8 cellular contexts compared by ENCODE assay signal in the genomic region with DNA sequence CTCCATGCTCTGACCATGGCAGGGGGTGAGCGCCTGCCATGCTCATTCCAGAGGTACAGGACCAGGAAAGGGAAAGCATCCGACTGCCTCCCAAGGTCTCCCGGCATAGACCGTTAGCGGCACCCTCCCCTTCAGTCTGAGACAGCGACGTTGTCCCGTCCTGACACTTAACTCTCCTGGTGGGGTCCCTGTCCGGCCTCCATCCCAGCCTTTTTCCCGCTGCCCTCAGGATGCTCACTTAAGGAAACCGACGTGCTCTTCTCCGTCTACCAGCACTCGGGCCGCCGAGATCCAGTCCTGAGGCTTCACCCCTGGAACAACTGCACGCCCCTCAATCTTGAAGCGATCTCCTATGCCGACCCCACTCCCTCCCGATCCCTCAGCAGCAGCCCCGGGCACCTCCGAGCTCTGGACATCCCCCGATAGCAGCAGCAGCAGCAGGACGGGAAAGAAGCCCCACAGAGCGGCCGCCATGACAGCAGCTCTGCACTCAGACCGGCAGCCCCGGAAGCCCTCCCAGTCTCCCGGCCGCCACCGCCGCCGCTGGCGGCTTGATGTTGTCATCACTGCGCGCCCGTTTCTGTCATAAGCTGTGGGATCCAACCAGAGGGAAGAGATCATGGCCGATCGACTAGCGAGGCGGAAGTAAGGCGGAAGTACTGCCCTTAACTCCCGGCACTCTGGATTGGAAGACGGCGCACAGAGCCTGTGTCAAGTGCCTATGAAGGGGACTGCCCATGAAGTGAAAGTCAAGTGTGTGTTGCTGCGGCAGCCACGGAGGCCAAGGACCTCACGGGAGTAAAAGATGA. TPM values are rescaled to one million over a fixed set of nuclear protein-coding genes. Genes with fewer than 3 reads are reported as not detected.
DNase-seq lines count a peak whose midpoint lies in the region; ATAC-seq, FAIRE-seq and TF ChIP-seq lines count a peak whose summit lies in the region.

TSS of gene EMC7 (minus strand) at position 497 of the 809 bp plus-strand sequence. CDS start at position 474, 23 bp downstream.
TSS of gene PGBD4 (plus strand) at position 718 of the 809 bp plus-strand sequence. CDS start 449 bp downstream, outside the sequence.

- WGBS in ovary, 3 donors: 0 to 2% (median 0%) methylated on average over 45 to 48 of the region's 48 CpGs
- 0 to 2% methylated on average over 29 to 33 of the region's 48 CpGs for WGBS in thyroid gland, 2 donors

- FAIRE-seq in GM12891 (lab: Jason Lieb, UNC): peak; percentile 98

- TF ChIP-seq CTCF in ovary (IDR thresholded peaks at IDR 0.05): no peak
- peak in 1 of 6 experiments; percentile 32 for TF ChIP-seq CTCF in thyroid gland (IDR thresholded peaks at IDR 0.05)

- no peaks in the 10 kb centered on the region for H3K9me3 ChIP-seq in adipocyte (ENCODE audit: control insufficient read depth, low read length)
- no peaks in the 10 kb centered on the region for H3K9me3 ChIP-seq in ovary
- H3K9me3 ChIP-seq in thyroid gland: no peaks in the 10 kb centered on the region

- H3K4me3 ChIP-seq in adipocyte (ENCODE audit: low read length): peak within 1 kb of the TSS; percentile 93
- peak within 1 kb of the TSS; percentile 87 for H3K4me3 ChIP-seq in ovary
- peak within 1 kb of the TSS; percentile 74 to 87 (median 76) for H3K4me3 ChIP-seq in thyroid gland (replicated peaks in 1 of 3)

- H3K4me1 ChIP-seq in adipocyte (ENCODE audit: control insufficient read depth, insufficient read depth, low read length) (peaks cover 16% of the 10 kb centered on the region), ovary (ENCODE audit: insufficient read depth) (peaks cover 2% of the 10 kb centered on the region), thyroid gland (peaks cover 7 to 12% of the 10 kb centered on the region in 2 donors)

- intact Hi-C loops in Right ventricle myocardium superior (cut with DNase I) (loop anchor here (5.0 kb wide), 1 partner anchor 126 kb away; the partner anchor contains the start of gene EMC4), ovary (cut with DNase I) (loop anchor here in 2 of 4 donors (2.0 to 5.0 kb wide), 2 partner anchors 123 to 126 kb away; partner anchors contain the start of gene EMC4 (in 2 of the 2)), thyroid gland (cut with DNase I) (loop anchor here (5.0 to 10.0 kb wide), 2 partner anchors 126 to 263 kb away; partner anchors contain the start of genes EMC4 and LPCAT4)

- ATAC-seq in HG02798 (IDR thresholded peaks at IDR 0.05; ENCODE audit: poor library complexity, unreplicated experiment): peak; percentile 99
- peak; percentile 100 for ATAC-seq in Right ventricle myocardium superior (ENCODE audit: poor library complexity)

- no peaks in the 10 kb centered on the region for H3K27me3 ChIP-seq in adipocyte (replicated peaks; ENCODE audit: control insufficient read depth, insufficient read depth, low read length)
- no peaks in the 10 kb centered on the region for H3K27me3 ChIP-seq in ovary
- H3K27me3 ChIP-seq in thyroid gland: no peaks in the 10 kb centered on the region

- H3K36me3 ChIP-seq in adipocyte (ENCODE audit: control insufficient read depth, insufficient read depth, low read length, severe bottlenecking) (no peaks in the 10 kb centered on the region), ovary (no peaks in the 10 kb centered on the region), thyroid gland (no peaks in the 10 kb centered on the region)

- TF ChIP-seq EP300 in ovary (IDR thresholded peaks at IDR 0.05): no peak

- peak within 1 kb of the TSS; percentile 13 to 70 for H3K27ac ChIP-seq in ovary
- H3K27ac ChIP-seq in thyroid gland: peak within 1 kb of the TSS; percentile 44 to 84 (median 67)

- DNase-seq in GM12891 (ENCODE audit: insufficient read length, low spot score) (peak; percentile 71), NCI-H1417 treated with DMSO at 0.1 percent for 48 hours (lab: John Stamatoyannopoulos, UW) (peak; percentile 97), SW 1271 (lab: John Stamatoyannopoulos, UW) (peak; percentile 84 to 95), adipocyte (ENCODE audit: low read depth) (peak; percentile 99), Right ventricle myocardium superior (peak; percentile 99), ovary (peak; percentile 98 to 99 (median 98)), thyroid gland (peak; percentile 99)

- TF ChIP-seq POLR2A in GM12891 (IDR thresholded peaks at IDR 0.05; ENCODE audit: low read depth, low read length): peak; percentile 97
- peak; percentile 46 for TF ChIP-seq POLR2A in ovary (IDR thresholded peaks at IDR 0.05)
- TF ChIP-seq POLR2A in thyroid gland (IDR thresholded peaks at IDR 0.05): peak in 1 of 2 donors; percentile 84

- peak within 1 kb of the TSS; percentile 96 for H3K9ac ChIP-seq in adipocyte (ENCODE audit: low read length)

TF ChIP-seq in GM12891, 5 proteins besides CTCF, POLR2A, EP300 and RAD21:
- TF ChIP-seq SPI1 (IDR thresholded peaks at IDR 0.05; ENCODE audit: low read depth, low read length) (no peak), TAF1 (IDR thresholded peaks at IDR 0.05; ENCODE audit: low read depth, low read length) (peak; percentile 58), PAX5 (IDR thresholded peaks at IDR 0.05; ENCODE audit: insufficient read depth, low read length, severe bottlenecking) (no peak), POU2F2 (IDR thresholded peaks at IDR 0.05; ENCODE audit: low read depth, low read length) (peak; percentile 44), POLR2AphosphoS5 (IDR thresholded peaks at IDR 0.05; ENCODE audit: low read depth, low read length) (peak; percentile 96)

RNA-seq across cellular contexts. Expression of gene EMC7, which starts in this region (rescaled TPM):
- polyA plus RNA-seq in GM12891 (2012; ENCODE audit: low read depth, missing spikeins): 46.6 TPM
- total RNA-seq in Right ventricle myocardium superior: 59.3 TPM
- 10 to 100 TPM; 27.4 to 57.4 (median 41.2) TPM for total RNA-seq in ovary
- polyA plus RNA-seq in ovary: 100 to 1,000 TPM in 1 of 2 donors, 10 to 100 TPM in 1; 63.6 to 118 TPM
- 10 to 100 TPM; 40.9 to 54.3 (median 50.5) TPM for total RNA-seq in thyroid gland

RNA-seq across cellular contexts. Expression of gene PGBD4, which starts in this region (rescaled TPM):
- 1.3 TPM for polyA plus RNA-seq in GM12891 (2012; ENCODE audit: low read depth, missing spikeins)
- total RNA-seq in Right ventricle myocardium superior (1.3 TPM), ovary (1 to 10 TPM in 4 of 7 donors, under 1 TPM in 3; 0.69 to 1.6 (median 1.1) TPM), thyroid gland (1 to 10 TPM; 1.0 to 1.3 (median 1.2) TPM)
- 1 to 10 TPM in 1 of 2 donors, under 1 TPM in 1; 0.46 to 1.0 TPM for polyA plus RNA-seq in ovary

Comparison
In these comparisons a context has a peak if more than half of its experiments do, and no peak if none do; other contexts are left out.
1. Peak in every context shown above with its lines: DNase-seq, ATAC-seq, H3K4me3 ChIP-seq and H3K27ac ChIP-seq.